30 cellular contexts compared by ENCODE assay signal in genomic region chr15:49758856-49759255, GRCh38.
"Had no signal": no experiment of that assay in that cellular context is flagged by ENCODE, and none has a peak within 500 bp of the region (broad histone marks: within the 10 kb centered on the region; RNA-seq: fewer than 3 reads in every experiment).

No MANE protein-coding gene starts in this region.

- DNase-seq: activated CD4-positive, alpha-beta memory T cell treated with anti-CD3 and anti-CD28 coated beads, Interleukin-2, amount 10 ng/mL, durations not matched to agents 7 days and 5 days; activated CD4-positive, alpha-beta T cell treated with anti-CD3 and anti-CD28 coated beads for 1 hour; activated CD4-positive, alpha-beta T cell treated with anti-CD3 and anti-CD28 coated beads for 48 hours; activated CD4-positive, CD25-positive, alpha-beta regulatory T cell; activated CD8-positive, alpha-beta memory T cell treated with anti-CD3 and anti-CD28 coated beads for 24 hours; activated CD8-positive, alpha-beta memory T cell treated with anti-CD3 and anti-CD28 coated beads, Interleukin-2, amount 10 ng/mL, durations not matched to agents 7 days and 5 days; activated CD8-positive, alpha-beta memory T cell treated with anti-CD3 and anti-CD28 coated beads, Interleukin-2, amount 50 U/mL, for 48 hours; activated effector memory CD4-positive, alpha-beta T cell treated with Interleukin-2 at 50 U/mL for 16 hours; activated naive CD4-positive, alpha-beta T cell; activated naive CD4-positive, alpha-beta T cell treated with anti-CD3 and anti-CD28 coated beads, Interleukin-2, amount 50 U/mL, for 16 hours; activated naive CD8-positive, alpha-beta T cell treated with anti-CD3 and anti-CD28 coated beads for 36 hours; activated T-cell treated with anti-CD3 and anti-CD28 coated beads, Interleukin-2, amount 50 U/mL, for 48 hours; amniotic stem cell; aorta; NCI-H1092 treated with DMSO at 0.1 percent for 48 hours; NCI-H1417; NCI-H146; NCI-H187; NCI-H2029 treated with DMSO at 0.1 percent for 48 hours; NCI-H2107; NCI-H345; NCI-H524 treated with DMSO at 0.1 percent for 48 hours; PC-9; SIG-M5; T1000; WERI-Rb-1 had no signal

- H3K36me3 ChIP-seq: cardiac muscle cell, WERI-Rb-1 had no signal

- H3K4me3 ChIP-seq: cardiac muscle cell, PC-9 had no signal

- H3K4me2 ChIP-seq: KMS-11, PC-9 had no signal

- H3K4me3 Mint-ChIP-seq: activated CD4-positive, alpha-beta memory T cell treated with anti-CD3 and anti-CD28 coated beads, Interleukin-2, amount 10 ng/mL, durations not matched to agents 7 days and 5 days; activated CD8-positive, alpha-beta memory T cell treated with anti-CD3 and anti-CD28 coated beads, Interleukin-2, amount 10 ng/mL, durations not matched to agents 7 days and 5 days; activated naive CD8-positive, alpha-beta T cell treated with anti-CD3 and anti-CD28 coated beads for 36 hours; central memory CD8-positive, alpha-beta T cell had no signal

- H3K27me3 ChIP-seq: cardiac muscle cell had no signal

- H3K27me3 Mint-ChIP-seq: activated naive CD8-positive, alpha-beta T cell treated with anti-CD3 and anti-CD28 coated beads for 36 hours had no signal

- H3K36me3 Mint-ChIP-seq: activated naive CD8-positive, alpha-beta T cell treated with anti-CD3 and anti-CD28 coated beads for 36 hours had no signal

- H3K27ac Mint-ChIP-seq: activated CD4-positive, alpha-beta memory T cell treated with anti-CD3 and anti-CD28 coated beads, Interleukin-2, amount 10 ng/mL, durations not matched to agents 7 days and 5 days; activated CD8-positive, alpha-beta memory T cell treated with anti-CD3 and anti-CD28 coated beads, Interleukin-2, amount 10 ng/mL, durations not matched to agents 7 days and 5 days; activated naive CD8-positive, alpha-beta T cell treated with anti-CD3 and anti-CD28 coated beads for 36 hours had no signal

- H3K9ac ChIP-seq: KMS-11 had no signal

- H3K27ac ChIP-seq: cardiac muscle cell, KMS-11, PC-9, RWPE1, WERI-Rb-1 had no signal

- H2AFZ ChIP-seq: PC-9 had no signal

- H3K4me1 Mint-ChIP-seq: activated CD4-positive, alpha-beta memory T cell treated with anti-CD3 and anti-CD28 coated beads, Interleukin-2, amount 10 ng/mL, durations not matched to agents 7 days and 5 days; activated CD8-positive, alpha-beta memory T cell treated with anti-CD3 and anti-CD28 coated beads, Interleukin-2, amount 10 ng/mL, durations not matched to agents 7 days and 5 days; activated naive CD8-positive, alpha-beta T cell treated with anti-CD3 and anti-CD28 coated beads for 36 hours; central memory CD8-positive, alpha-beta T cell had no signal
